Comparison of ENCODE assay signal across 12 cellular contexts in genomic region chr1:58818075-58818474, GRCh38. TPM values are rescaled to one million over a fixed set of nuclear protein-coding genes. Genes with fewer than 3 reads are reported as not detected.
DNase-seq lines count a peak whose midpoint lies in the region; ATAC-seq and TF ChIP-seq lines count a peak whose summit lies in the region.
"Had no signal": no experiment of that assay in that cellular context is flagged by ENCODE, and none has a peak within 500 bp of the region (broad histone marks: within the 10 kb centered on the region; RNA-seq: fewer than 3 reads in every experiment).

No MANE protein-coding gene starts in this region.

- peak; percentile 94 for DNase-seq in EH (ENCODE audit: low read depth)
- peak; percentile 55 for DNase-seq in NCI-H2029 (lab: John Stamatoyannopoulos, UW)
- DNase-seq in brain microvascular endothelial cell = peak; percentile 94
- DNase-seq in mesenchymal stem cell = peak; percentile 38
- DNase-seq in stimulated activated CD4-positive, alpha-beta T cell treated with anti-CD3 and anti-CD28 coated beads, Interleukin-4, amount 100 ng/mL, for 4 hours = no peak
- no peak for DNase-seq in ecto neural progenitor cell (ENCODE audit: low spot score)
- DNase-seq in stimulated activated CD8-positive, alpha-beta memory T cell treated with anti-CD3 and anti-CD28 coated beads, Interleukin-4, amount 100 ng/mL, for 48 hours = no peak
- DNase-seq: body of pancreas, NCI-H1436 treated with DMSO at 0.1 percent for 48 hours had no signal

- no peak overlapping the region for H2BK15ac ChIP-seq in mesenchymal stem cell (ENCODE audit: low read depth, poor library complexity, severe bottlenecking)

- no peak overlapping the region for H2BK12ac ChIP-seq in mesenchymal stem cell (ENCODE audit: low read length in 2 of 2)

- H3K4me1 ChIP-seq in mesenchymal stem cell (ENCODE audit: control insufficient read depth, insufficient read depth, low read depth, low read length) = peaks cover 17% of the 10 kb centered on the region

- no peak overlapping the region for H4K91ac ChIP-seq in mesenchymal stem cell (ENCODE audit: low read length)

- H2BK5ac ChIP-seq in mesenchymal stem cell (ENCODE audit: low read depth, low read length, poor library complexity, severe bottlenecking) = no peak overlapping the region

- no peak overlapping the region for H3K14ac ChIP-seq in mesenchymal stem cell (ENCODE audit: low read length in 2 of 2)

- H3K36me3 ChIP-seq in brain microvascular endothelial cell (replicated peaks) (no peaks in the 10 kb centered on the region), mesenchymal stem cell (ENCODE audit: control insufficient read depth in 1 of 2, insufficient read depth in 2 of 2, low read depth in 1 of 2, low read length in 2 of 2) (no peaks in the 10 kb centered on the region)
- H3K36me3 ChIP-seq: esophagus muscularis mucosa, vagina had no signal

- H2BK120ac ChIP-seq in mesenchymal stem cell (ENCODE audit: low read depth, low read length) = no peak overlapping the region

- H2AK5ac ChIP-seq in mesenchymal stem cell (ENCODE audit: low read length, severe bottlenecking) = no peak overlapping the region

- H2AFZ ChIP-seq in mesenchymal stem cell (ENCODE audit: low read depth, low read length) = no peak overlapping the region

- H3K4ac ChIP-seq in mesenchymal stem cell (ENCODE audit: low read depth in 1 of 2, low read length in 2 of 2) = no peak overlapping the region

- H3K4me3 ChIP-seq in brain microvascular endothelial cell (ENCODE audit: low read depth, low read length) (no peak overlapping the region), mesenchymal stem cell (ENCODE audit: insufficient read depth in 1 of 2, low read depth in 1 of 2, low read length in 2 of 2) (no peak overlapping the region)
- H3K4me3 ChIP-seq: body of pancreas, esophagus muscularis mucosa, vagina had no signal

- no peaks in the 10 kb centered on the region for H3K27me3 ChIP-seq in brain microvascular endothelial cell (replicated peaks)
- no peaks in the 10 kb centered on the region for H3K27me3 ChIP-seq in mesenchymal stem cell (ENCODE audit: control insufficient read depth in 1 of 2, insufficient read depth in 1 of 2, low read length in 2 of 2)
- H3K27me3 ChIP-seq: body of pancreas, esophagus muscularis mucosa, vagina had no signal

- no peak overlapping the region for H3K18ac ChIP-seq in mesenchymal stem cell (ENCODE audit: low read depth in 1 of 2, low read length in 2 of 2)

- whole genome bisulfite sequencing in mesenchymal stem cell = 47% methylated on average over 2 of the region's 2 CpGs

- no peak overlapping the region for H3K4me2 ChIP-seq in mesenchymal stem cell (ENCODE audit: low read length, poor library complexity, severe bottlenecking)

- no peak for ATAC-seq in GM18858 (IDR thresholded peaks at IDR 0.05; ENCODE audit: unreplicated experiment)
- ATAC-seq: body of pancreas had no signal

- in situ Hi-C loops in brain microvascular endothelial cell (cut with HindIII; ENCODE audit: low pct_ligation_motif_present, low sequenced_read_pairs) = no loop called here

- H3K9ac ChIP-seq in mesenchymal stem cell (ENCODE audit: low read length) = peak overlapping the region; percentile 7

- H4K8ac ChIP-seq in mesenchymal stem cell (ENCODE audit: low read length) = no peak overlapping the region

- peak overlapping the region; percentile 27 for H3K27ac ChIP-seq in brain microvascular endothelial cell
- H3K27ac ChIP-seq in mesenchymal stem cell (ENCODE audit: low read length, poor library complexity, severe bottlenecking) = peak overlapping the region; percentile 93
- H3K27ac ChIP-seq: body of pancreas had no signal

- H3K9me3 ChIP-seq in mesenchymal stem cell (ENCODE audit: control insufficient read depth, low read length) = no peaks in the 10 kb centered on the region
- H3K9me3 ChIP-seq: body of pancreas, esophagus muscularis mucosa, vagina had no signal

- TF ChIP-seq CTCF in brain microvascular endothelial cell (IDR thresholded peaks at IDR 0.05; ENCODE audit: low read depth, low read length, missing control alignments) = no peak

- peaks cover 4% of the 10 kb centered on the region for H3K79me1 ChIP-seq in mesenchymal stem cell (replicated peaks; ENCODE audit: low read length, poor library complexity, severe bottlenecking)

- no peak overlapping the region for H3K23ac ChIP-seq in mesenchymal stem cell (ENCODE audit: low read length in 2 of 2)

RNA-seq across cellular contexts. Expression of gene JUN, which starts 34.2 kb away (rescaled TPM):
- 118 TPM for polyA plus RNA-seq in mesenchymal stem cell (2013, experiment 1 of 2)
- 114 TPM for polyA plus RNA-seq in mesenchymal stem cell (2013, experiment 2 of 2)

Comparison
In these comparisons a context has a peak if more than half of its experiments do, and no peak if none do; other contexts are left out.
1. DNase-seq: peak in EH (single experiment), NCI-H2029 (single experiment), brain microvascular endothelial cell (single experiment) and mesenchymal stem cell (single experiment); none in stimulated activated CD4-positive, alpha-beta T cell treated with anti-CD3 and anti-CD28 coated beads, Interleukin-4, amount 100 ng/mL, for 4 hours (0 of 2), ecto neural progenitor cell (single experiment) and stimulated activated CD8-positive, alpha-beta memory T cell treated with anti-CD3 and anti-CD28 coated beads, Interleukin-4, amount 100 ng/mL, for 48 hours (single experiment).